ENCODE assay signal across 1 cellular context in the genomic region with DNA sequence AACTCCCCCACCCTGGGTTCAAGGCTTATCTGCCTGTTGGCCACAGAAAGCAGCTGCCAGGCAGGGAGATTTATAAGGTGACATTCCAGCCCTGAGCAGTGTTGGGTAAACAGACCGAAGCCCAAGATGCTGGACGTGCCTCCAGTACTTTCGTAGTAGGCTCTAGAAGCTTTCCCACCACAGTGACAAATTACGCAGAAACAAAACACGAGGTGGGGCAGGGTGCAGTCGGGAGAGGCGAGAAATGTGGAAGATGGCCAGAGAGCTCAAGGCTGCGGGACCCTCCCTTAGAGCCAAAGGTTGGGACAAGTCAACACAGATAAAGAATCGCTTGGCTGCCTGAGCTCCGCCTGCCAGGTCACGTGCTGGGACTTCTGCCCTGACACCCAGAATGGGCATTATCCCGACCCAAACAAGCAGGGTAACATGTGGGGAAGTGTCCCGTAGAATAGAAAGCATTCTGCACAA.
TF ChIP-seq lines count a peak whose summit lies in the region.

No MANE protein-coding gene starts in this region.

TF ChIP-seq in HepG2, 621 proteins besides CTCF, POLR2A, EP300 and RAD21 (continued from another document and continues in another):
- TF ChIP-seq, protein P1, sequence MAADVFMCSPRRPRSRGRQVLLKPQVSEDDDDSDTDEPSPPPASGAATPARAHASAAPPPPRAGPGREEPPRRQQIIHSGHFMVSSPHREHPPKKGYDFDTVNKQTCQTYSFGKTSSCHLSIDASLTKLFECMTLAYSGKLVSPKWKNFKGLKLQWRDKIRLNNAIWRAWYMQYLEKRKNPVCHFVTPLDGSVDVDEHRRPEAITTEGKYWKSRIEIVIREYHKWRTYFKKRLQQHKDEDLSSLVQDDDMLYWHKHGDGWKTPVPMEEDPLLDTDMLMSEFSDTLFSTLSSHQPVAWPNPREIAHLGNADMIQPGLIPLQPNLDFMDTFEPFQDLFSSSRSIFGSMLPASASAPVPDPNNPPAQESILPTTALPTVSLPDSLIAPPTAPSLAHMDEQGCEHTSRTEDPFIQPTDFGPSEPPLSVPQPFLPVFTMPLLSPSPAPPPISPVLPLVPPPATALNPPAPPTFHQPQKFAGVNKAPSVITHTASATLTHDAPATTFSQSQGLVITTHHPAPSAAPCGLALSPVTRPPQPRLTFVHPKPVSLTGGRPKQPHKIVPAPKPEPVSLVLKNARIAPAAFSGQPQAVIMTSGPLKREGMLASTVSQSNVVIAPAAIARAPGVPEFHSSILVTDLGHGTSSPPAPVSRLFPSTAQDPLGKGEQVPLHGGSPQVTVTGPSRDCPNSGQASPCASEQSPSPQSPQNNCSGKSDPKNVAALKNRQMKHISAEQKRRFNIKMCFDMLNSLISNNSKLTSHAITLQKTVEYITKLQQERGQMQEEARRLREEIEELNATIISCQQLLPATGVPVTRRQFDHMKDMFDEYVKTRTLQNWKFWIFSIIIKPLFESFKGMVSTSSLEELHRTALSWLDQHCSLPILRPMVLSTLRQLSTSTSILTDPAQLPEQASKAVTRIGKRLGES (CRISPR knock-in tag; IDR thresholded peaks at IDR 0.05; ENCODE audit: borderline replicate concordance), result no peak
- TF ChIP-seq PITX1 (CRISPR knock-in tag; IDR thresholded peaks at IDR 0.05) (no peak), ZNF75D (CRISPR knock-in tag; IDR thresholded peaks at IDR 0.05; ENCODE audit: borderline replicate concordance) (no peak), SIX1 (CRISPR knock-in tag; IDR thresholded peaks at IDR 0.05; ENCODE audit: borderline replicate concordance) (no peak), ZNF343 (CRISPR knock-in tag; IDR thresholded peaks at IDR 0.05) (no peak), TBX2 (CRISPR knock-in tag; IDR thresholded peaks at IDR 0.05; ENCODE audit: borderline replicate concordance) (0 out of 2 replicates have a peak, but pooled peaks have one; percentile 24), SOX6 (IDR thresholded peaks at IDR 0.05) (no peak), SOX6 (CRISPR knock-in tag; IDR thresholded peaks at IDR 0.05) (0 out of 2 replicates have a peak, but pooled peaks have one; percentile 37), CEBPZ (IDR thresholded peaks at IDR 0.05; ENCODE audit: low read length) (no peak), SAFB2 (CRISPR knock-in tag; IDR thresholded peaks at IDR 0.05; ENCODE audit: borderline replicate concordance, low read depth) (no peak), MBNL3 (CRISPR knock-in tag; conservative IDR thresholded peaks at IDR 0.05) (no peak), NCOA2 (CRISPR knock-in tag; IDR thresholded peaks at IDR 0.05) (0 out of 2 replicates have a peak, but pooled peaks have one; percentile 19), ZNF724P (CRISPR knock-in tag; IDR thresholded peaks at IDR 0.05; ENCODE audit: borderline replicate concordance) (no peak), DNMT1 (CRISPR knock-in tag; IDR thresholded peaks at IDR 0.05) (no peak), DZIP1 (CRISPR knock-in tag; IDR thresholded peaks at IDR 0.05) (no peak), HNF4G (IDR thresholded peaks at IDR 0.05; ENCODE audit: borderline replicate concordance, low read depth, low read length) (0 out of 2 replicates have a peak, but pooled peaks have one; percentile 17), HNF4G (CRISPR knock-in tag; IDR thresholded peaks at IDR 0.05; ENCODE audit: borderline replicate concordance, low read depth) (no peak), MTF2 (CRISPR knock-in tag; IDR thresholded peaks at IDR 0.05; ENCODE audit: borderline replicate concordance) (no peak), HNF4A (CRISPR knock-in tag; IDR thresholded peaks at IDR 0.05) (peak; percentile 43), POLR2AphosphoS5 (IDR thresholded peaks at IDR 0.05; ENCODE audit: low read depth, low read length) (no peak), KLF12 (CRISPR knock-in tag; IDR thresholded peaks at IDR 0.05; ENCODE audit: borderline replicate concordance) (no peak), ZNF616 (CRISPR knock-in tag; IDR thresholded peaks at IDR 0.05; ENCODE audit: low read depth) (no peak), SALL2 (CRISPR knock-in tag; IDR thresholded peaks at IDR 0.05) (no peak), ARID5B (CRISPR knock-in tag; IDR thresholded peaks at IDR 0.05) (no peak), RFXANK (CRISPR knock-in tag; IDR thresholded peaks at IDR 0.05) (no peak), ESRRA (CRISPR knock-in tag; IDR thresholded peaks at IDR 0.05; ENCODE audit: low read depth) (no peak), GABPA (IDR thresholded peaks at IDR 0.05; ENCODE audit: low read depth, low read length) (no peak), GABPA (CRISPR knock-in tag; IDR thresholded peaks at IDR 0.05; ENCODE audit: low read depth) (no peak), CEBPG (CRISPR knock-in tag; IDR thresholded peaks at IDR 0.05) (no peak), SNRNP70 (IDR thresholded peaks at IDR 0.05; ENCODE audit: low read depth, low read length) (no peak), NFAT5 (CRISPR knock-in tag; IDR thresholded peaks at IDR 0.05) (no peak), NCOA5 (CRISPR knock-in tag; IDR thresholded peaks at IDR 0.05) (no peak), POGZ (CRISPR knock-in tag; IDR thresholded peaks at IDR 0.05) (no peak)
- TF ChIP-seq, protein P2, sequence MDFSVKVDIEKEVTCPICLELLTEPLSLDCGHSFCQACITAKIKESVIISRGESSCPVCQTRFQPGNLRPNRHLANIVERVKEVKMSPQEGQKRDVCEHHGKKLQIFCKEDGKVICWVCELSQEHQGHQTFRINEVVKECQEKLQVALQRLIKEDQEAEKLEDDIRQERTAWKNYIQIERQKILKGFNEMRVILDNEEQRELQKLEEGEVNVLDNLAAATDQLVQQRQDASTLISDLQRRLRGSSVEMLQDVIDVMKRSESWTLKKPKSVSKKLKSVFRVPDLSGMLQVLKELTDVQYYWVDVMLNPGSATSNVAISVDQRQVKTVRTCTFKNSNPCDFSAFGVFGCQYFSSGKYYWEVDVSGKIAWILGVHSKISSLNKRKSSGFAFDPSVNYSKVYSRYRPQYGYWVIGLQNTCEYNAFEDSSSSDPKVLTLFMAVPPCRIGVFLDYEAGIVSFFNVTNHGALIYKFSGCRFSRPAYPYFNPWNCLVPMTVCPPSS (IDR thresholded peaks at IDR 0.05), result no peak
- TF ChIP-seq, protein P3, sequence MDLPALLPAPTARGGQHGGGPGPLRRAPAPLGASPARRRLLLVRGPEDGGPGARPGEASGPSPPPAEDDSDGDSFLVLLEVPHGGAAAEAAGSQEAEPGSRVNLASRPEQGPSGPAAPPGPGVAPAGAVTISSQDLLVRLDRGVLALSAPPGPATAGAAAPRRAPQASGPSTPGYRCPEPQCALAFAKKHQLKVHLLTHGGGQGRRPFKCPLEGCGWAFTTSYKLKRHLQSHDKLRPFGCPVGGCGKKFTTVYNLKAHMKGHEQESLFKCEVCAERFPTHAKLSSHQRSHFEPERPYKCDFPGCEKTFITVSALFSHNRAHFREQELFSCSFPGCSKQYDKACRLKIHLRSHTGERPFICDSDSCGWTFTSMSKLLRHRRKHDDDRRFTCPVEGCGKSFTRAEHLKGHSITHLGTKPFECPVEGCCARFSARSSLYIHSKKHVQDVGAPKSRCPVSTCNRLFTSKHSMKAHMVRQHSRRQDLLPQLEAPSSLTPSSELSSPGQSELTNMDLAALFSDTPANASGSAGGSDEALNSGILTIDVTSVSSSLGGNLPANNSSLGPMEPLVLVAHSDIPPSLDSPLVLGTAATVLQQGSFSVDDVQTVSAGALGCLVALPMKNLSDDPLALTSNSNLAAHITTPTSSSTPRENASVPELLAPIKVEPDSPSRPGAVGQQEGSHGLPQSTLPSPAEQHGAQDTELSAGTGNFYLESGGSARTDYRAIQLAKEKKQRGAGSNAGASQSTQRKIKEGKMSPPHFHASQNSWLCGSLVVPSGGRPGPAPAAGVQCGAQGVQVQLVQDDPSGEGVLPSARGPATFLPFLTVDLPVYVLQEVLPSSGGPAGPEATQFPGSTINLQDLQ (CRISPR knock-in tag; IDR thresholded peaks at IDR 0.05), result no peak
